9 cellular contexts compared by ENCODE assay signal in the genomic region with DNA sequence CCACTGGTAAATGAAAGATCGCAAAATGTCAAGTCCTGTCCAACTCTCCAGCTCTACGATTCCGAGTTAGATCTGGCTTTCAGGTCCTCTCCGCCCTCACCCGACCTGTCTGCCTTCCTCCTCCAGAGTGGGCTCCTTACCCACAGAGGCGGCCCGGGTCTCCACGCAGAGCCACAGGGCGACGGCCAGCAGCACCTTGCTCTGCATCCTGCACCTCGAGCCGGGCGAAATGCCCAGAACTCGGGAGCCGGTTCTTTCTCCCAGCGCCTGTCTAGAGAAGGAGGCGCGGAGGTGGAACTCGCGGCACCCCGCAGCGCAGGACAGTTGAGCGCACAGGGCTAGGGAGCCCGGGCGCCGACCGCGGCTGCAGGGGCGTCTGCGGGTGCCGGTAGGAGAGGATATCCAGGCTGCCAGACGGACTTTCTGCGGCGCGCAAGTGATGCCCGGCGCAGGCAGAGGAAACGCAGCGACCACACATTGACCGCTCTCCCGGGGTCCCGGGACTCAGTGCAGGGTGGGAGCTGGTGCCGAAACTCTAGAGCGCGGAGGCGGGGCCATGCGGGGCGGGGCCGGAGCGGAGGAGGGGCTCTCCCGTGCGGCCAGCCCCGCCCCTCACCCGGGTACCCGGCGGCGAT. TPM values are rescaled to one million over a fixed set of nuclear protein-coding genes. Genes with fewer than 3 reads are reported as not detected.
DNase-seq lines count a peak whose midpoint lies in the region; ATAC-seq, FAIRE-seq and TF ChIP-seq lines count a peak whose summit lies in the region.
"Had no signal": no experiment of that assay in that cellular context is flagged by ENCODE, and none has a peak within 500 bp of the region (broad histone marks: within the 10 kb centered on the region; RNA-seq: fewer than 3 reads in every experiment).

KDR (minus strand) TSS at position 509 of the 635 bp plus-strand sequence; CDS start at position 207, 302 bp downstream.

- H3K27ac ChIP-seq in testis = no peak within 1 kb of the TSS

- H3K27me3 ChIP-seq in bronchial epithelial cell (ENCODE audit: control insufficient read depth, insufficient read depth, low read length) = peaks cover 20% of the 10 kb centered on the region
- H3K27me3 ChIP-seq in kidney epithelial cell (ENCODE audit: control insufficient read depth, insufficient read depth, low read length) = peaks cover 21% of the 10 kb centered on the region
- H3K27me3 ChIP-seq in testis = no peaks in the 10 kb centered on the region

- no peak for TF ChIP-seq POLR2A in testis (IDR thresholded peaks at IDR 0.05)

- FAIRE-seq in bronchial epithelial cell (lab: Jason Lieb, UNC) = no peak

- peak; percentile 24 to 51 for DNase-seq in NCI-H2081 (lab: John Stamatoyannopoulos, UW)
- DNase-seq in NCI-H2081 treated with DMSO at 0.1 percent for 48 hours (lab: John Stamatoyannopoulos, UW) = no peak
- no peak for DNase-seq in bronchial epithelial cell (ENCODE audit: low read depth)
- no peak for DNase-seq in kidney epithelial cell (ENCODE audit: low read depth)
- DNase-seq in testis = peak; percentile 50

- no peaks in the 10 kb centered on the region for H3K9me3 ChIP-seq in testis

- intact Hi-C loops in testis (cut with DNase I; ENCODE audit: low total_unique reads) = no loop called here

- TF ChIP-seq CTCF in bronchial epithelial cell (IDR thresholded peaks at IDR 0.05; ENCODE audit: insufficient read depth, low read length, severe bottlenecking) = no peak
- TF ChIP-seq CTCF in kidney epithelial cell (IDR thresholded peaks at IDR 0.05; ENCODE audit: insufficient read depth, low read length, poor library complexity, severe bottlenecking) = no peak
- TF ChIP-seq CTCF in testis (IDR thresholded peaks at IDR 0.05) = no peak

- H3K4me1 ChIP-seq in testis = no peaks in the 10 kb centered on the region

- H3K4me3 ChIP-seq in bronchial epithelial cell (ENCODE audit: low read depth, low read length) (peak within 1 kb of the TSS; percentile 21), kidney epithelial cell (ENCODE audit: low read depth, low read length) (peak within 1 kb of the TSS; percentile 41), testis (peak within 1 kb of the TSS; percentile 51 to 64)

- no peak for ATAC-seq in HG03135 (IDR thresholded peaks at IDR 0.05; ENCODE audit: unreplicated experiment)
- ATAC-seq in HG03025 (IDR thresholded peaks at IDR 0.05; ENCODE audit: low FRiP score, unreplicated experiment) = no peak
- ATAC-seq in HG02938 (IDR thresholded peaks at IDR 0.05; ENCODE audit: unreplicated experiment) = no peak

- WGBS in testis, 2 donors = 0 to 1% methylated on average over 24 to 57 of the region's 57 CpGs

- H3K36me3 ChIP-seq in bronchial epithelial cell (ENCODE audit: control insufficient read depth, insufficient read depth, low read length) (no peaks in the 10 kb centered on the region), kidney epithelial cell (ENCODE audit: control insufficient read depth, insufficient read depth, low read length) (no peaks in the 10 kb centered on the region), testis (ENCODE audit: low read depth, missing control alignments) (no peaks in the 10 kb centered on the region)

RNA-seq across cellular contexts. Expression of gene KDR, which starts in this region (rescaled TPM):
- total RNA-seq in bronchial epithelial cell (under 0.01 TPM in 1 of 2 replicates, not detected in the other), kidney epithelial cell (1.3 and 1.6 TPM in 2 replicates), testis (1 to 10 TPM; 6.8 to 7.9 TPM)
- 8.3 TPM for polyA plus RNA-seq in testis (ENCODE audit: insufficient read depth, low read depth, low replicate concordance)
- total RNA-seq: T-helper 1 cell treated with Interleukin-12 subunit alpha and Interleukin-12 subunit beta and Interleukin-4 antibody, amounts not matched to agents 30 ng/mL and 1 ng/mL, for 36 hours had no signal

Comparison
In these comparisons a context has a peak if more than half of its experiments do, and no peak if none do; other contexts are left out.
1. DNase-seq: peak in NCI-H2081 (2 of 2) and testis (single experiment); none in NCI-H2081 treated with DMSO at 0.1 percent for 48 hours (single experiment), bronchial epithelial cell (single experiment) and kidney epithelial cell (single experiment).
2. Peak in every context shown above with its lines, with median percentiles within 50 percentile points of each other: H3K4me3 ChIP-seq.